Comparison of ENCODE assay signal across 19 cellular contexts in the genomic region with DNA sequence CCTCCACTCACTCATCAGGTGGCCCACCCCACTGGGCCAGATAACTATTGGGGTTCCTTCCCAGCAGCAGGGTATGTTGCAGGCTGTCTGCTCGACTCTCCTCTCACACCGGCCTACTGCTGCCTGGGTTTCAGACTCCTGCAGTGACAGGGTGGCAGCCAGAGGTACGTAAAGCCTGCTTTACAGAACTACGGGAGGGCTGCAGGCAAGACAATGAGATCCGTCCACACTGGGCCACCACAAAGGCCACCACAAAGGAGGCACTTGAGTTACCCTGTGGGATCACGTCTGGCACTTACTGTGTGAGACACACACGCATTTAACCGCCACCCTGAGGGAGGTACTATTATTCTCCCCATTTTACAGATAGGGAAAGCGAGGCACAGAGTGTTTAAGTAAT.
DNase-seq lines count a peak whose midpoint lies in the region; ATAC-seq and TF ChIP-seq lines count a peak whose summit lies in the region.
"Had no signal": no experiment of that assay in that cellular context is flagged by ENCODE, and none has a peak within 500 bp of the region (broad histone marks: within the 10 kb centered on the region; RNA-seq: fewer than 3 reads in every experiment).

No MANE protein-coding gene starts in this region.

- no peaks in the 10 kb centered on the region for H3K79me1 ChIP-seq in IMR-90 (ENCODE audit: low read depth in 1 of 2, low read length in 2 of 2)

- peak overlapping the region; percentile 52; the same call in 1 of the 3 replicates for H2BK15ac ChIP-seq in IMR-90 (ENCODE audit: low read depth, low read length)

- no peak overlapping the region for H3K4me2 ChIP-seq in IMR-90 (ENCODE audit: low read depth, low read length)
- H3K4me2 ChIP-seq: PC-9 had no signal

- TF ChIP-seq EP300 in transverse colon (IDR thresholded peaks at IDR 0.05; ENCODE audit: low read depth), result no peak

- no peak overlapping the region for H4K5ac ChIP-seq in IMR-90 (ENCODE audit: low read depth, low read length)

- H3K27ac ChIP-seq in CD8-positive, alpha-beta T cell (ENCODE audit: low read depth, low read length), result no peak overlapping the region
- H3K27ac ChIP-seq in IMR-90 (ENCODE audit: insufficient read depth, low read length) (no peak overlapping the region), gastrocnemius medialis (no peak overlapping the region), transverse colon (no peak overlapping the region)
- H3K27ac ChIP-seq: parathyroid adenoma, PC-9 had no signal

- H3K4me1 ChIP-seq in CD8-positive, alpha-beta T cell (ENCODE audit: insufficient read depth, low read length), result no peaks in the 10 kb centered on the region
- H3K4me1 ChIP-seq in IMR-90 (ENCODE audit: control insufficient read depth, insufficient read depth, low read length) (peaks cover 9% of the 10 kb centered on the region), gastrocnemius medialis (peaks cover 7 to 11% of the 10 kb centered on the region in 2 donors), transverse colon (peaks cover 0 to 11% (median 4%) of the 10 kb centered on the region in 4 donors)
- H3K4me1 ChIP-seq: parathyroid adenoma, uterus had no signal

- no peaks in the 10 kb centered on the region for H3K9me3 Mint-ChIP-seq in CD8-positive, alpha-beta T cell
- peaks cover 2% of the 10 kb centered on the region for H3K9me3 Mint-ChIP-seq in activated T-helper 2 cell treated with anti-CD3 and anti-CD28 coated beads, Interferon-gamma antibody, Interleukin-2, Interleukin-4, amounts not matched to agents 10 μg/mL and 5 μg/mL and 100 μg/mL, durations not matched to agents 14 hours and 24 hours and 36 hours
- no peaks in the 10 kb centered on the region for H3K9me3 Mint-ChIP-seq in natural killer cell treated with Interleukin-12 subunit alpha and Interleukin-12 subunit beta and Interleukin-15 and Interleukin-18, amount 100 ng/mL, for 72 hours

- in situ Hi-C loops in IMR-90 (cut with MboI; ENCODE audit: low sequenced_read_pairs), result no loop called here
- in situ Hi-C loops in gastrocnemius medialis (cut with MboI; ENCODE audit: low sequenced_read_pairs in 4 of 4), result no loop called here
- in situ Hi-C loops in transverse colon (cut with MboI; ENCODE audit: low pct_ligation_motif_present in 1 of 4, low pct_unique_long_range_greater_than_20kb in 1 of 4, low sequenced_read_pairs in 3 of 4), result no loop called here

- BruUV-seq in IMR-90 (replicated peaks; lab: Mats Ljungman, UMichigan), result no TSS peak

- TF ChIP-seq CTCF in CD8-positive, alpha-beta T cell (IDR thresholded peaks at IDR 0.05), result no peak
- TF ChIP-seq CTCF in IMR-90 (conservative IDR thresholded peaks at IDR 0.05; ENCODE audit: low read depth, low read length), result no peak
- TF ChIP-seq CTCF in gastrocnemius medialis (IDR thresholded peaks at IDR 0.05 in 4 of 5, conservative IDR thresholded peaks at IDR 0.05 in 1 of 5), result no peak
- TF ChIP-seq CTCF in transverse colon (IDR thresholded peaks at IDR 0.05), result no peak

- H3K9me1 ChIP-seq in IMR-90 (ENCODE audit: insufficient read depth, low read length), result no peaks in the 10 kb centered on the region

- dilution Hi-C loops in IMR-90 (cut with HindIII; ENCODE audit: low sequenced_read_pairs, unreplicated experiment), result no loop called here

- H3K14ac ChIP-seq in IMR-90 (replicated peaks; ENCODE audit: low read depth, low read length), result no peak overlapping the region

- H3K56ac ChIP-seq in IMR-90 (ENCODE audit: extremely low read depth, insufficient read depth, low read length), result no peak overlapping the region

- H3K9me3 ChIP-seq in CD8-positive, alpha-beta T cell (ENCODE audit: low read length), result no peaks in the 10 kb centered on the region
- H3K9me3 ChIP-seq in IMR-90 (ENCODE audit: control insufficient read depth, insufficient read depth, low read length) (no peaks in the 10 kb centered on the region), gastrocnemius medialis (no peaks in the 10 kb centered on the region), transverse colon (no peaks in the 10 kb centered on the region)
- H3K9me3 ChIP-seq: esophagus squamous epithelium, uterus had no signal

- peak overlapping the region; percentile 73 for H3K27ac Mint-ChIP-seq in CD8-positive, alpha-beta T cell
- H3K27ac Mint-ChIP-seq in activated T-helper 2 cell treated with anti-CD3 and anti-CD28 coated beads, Interferon-gamma antibody, Interleukin-2, Interleukin-4, amounts not matched to agents 10 μg/mL and 5 μg/mL and 100 μg/mL, durations not matched to agents 14 hours and 24 hours and 36 hours, result peak overlapping the region; percentile 55
- H3K27ac Mint-ChIP-seq in natural killer cell treated with Interleukin-12 subunit alpha and Interleukin-12 subunit beta and Interleukin-15 and Interleukin-18, amount 100 ng/mL, for 72 hours, result peak overlapping the region; percentile 80 to 92

- intact Hi-C loops in CD8-positive, alpha-beta T cell (cut with DNase I, micrococcal nuclease), result no loop called here
- intact Hi-C loops in IMR-90 (cut with micrococcal nuclease), result loop anchor here (1.0 kb wide), 1 partner anchor 65 kb away; no protein-coding TSS in a partner anchor
- intact Hi-C loops in activated T-helper 2 cell treated with anti-CD3 and anti-CD28 coated beads, Interferon-gamma antibody, Interleukin-2, Interleukin-4, amounts not matched to agents 10 μg/mL and 5 μg/mL and 100 μg/mL, durations not matched to agents 14 hours and 24 hours and 36 hours (cut with micrococcal nuclease), result no loop called here
- intact Hi-C loops in gastrocnemius medialis (cut with DNase I; ENCODE audit: low total_unique reads), result no loop called here
- intact Hi-C loops in transverse colon (cut with DNase I; ENCODE audit: low total_unique reads), result no loop called here

- TF ChIP-seq RAD21 in IMR-90 (IDR thresholded peaks at IDR 0.05; ENCODE audit: low read length), result no peak

- H2AFZ ChIP-seq in IMR-90 (replicated peaks; ENCODE audit: low read length, poor library complexity), result peak overlapping the region; percentile 23
- H2AFZ ChIP-seq: PC-9 had no signal

- peaks cover 14% of the 10 kb centered on the region for H3K4me1 Mint-ChIP-seq in CD8-positive, alpha-beta T cell (ENCODE audit: low read depth)
- H3K4me1 Mint-ChIP-seq in activated T-helper 2 cell treated with anti-CD3 and anti-CD28 coated beads, Interferon-gamma antibody, Interleukin-2, Interleukin-4, amounts not matched to agents 10 μg/mL and 5 μg/mL and 100 μg/mL, durations not matched to agents 14 hours and 24 hours and 36 hours (ENCODE audit: low read depth), result peaks cover 18% of the 10 kb centered on the region
- H3K4me1 Mint-ChIP-seq in natural killer cell treated with Interleukin-12 subunit alpha and Interleukin-12 subunit beta and Interleukin-15 and Interleukin-18, amount 100 ng/mL, for 72 hours (ENCODE audit: low read depth in 2 of 2), result peaks cover 28 to 30% of the 10 kb centered on the region in 2 donors

- TF ChIP-seq POLR2A in IMR-90 (IDR thresholded peaks at IDR 0.05; ENCODE audit: low read depth, low read length) (no peak), gastrocnemius medialis (IDR thresholded peaks at IDR 0.05) (no peak), transverse colon (IDR thresholded peaks at IDR 0.05) (no peak)

- H3K27me3 Mint-ChIP-seq in CD8-positive, alpha-beta T cell (ENCODE audit: low read depth), result no peaks in the 10 kb centered on the region
- no peaks in the 10 kb centered on the region for H3K27me3 Mint-ChIP-seq in activated T-helper 2 cell treated with anti-CD3 and anti-CD28 coated beads, Interferon-gamma antibody, Interleukin-2, Interleukin-4, amounts not matched to agents 10 μg/mL and 5 μg/mL and 100 μg/mL, durations not matched to agents 14 hours and 24 hours and 36 hours (ENCODE audit: low read depth)
- H3K27me3 Mint-ChIP-seq in natural killer cell treated with Interleukin-12 subunit alpha and Interleukin-12 subunit beta and Interleukin-15 and Interleukin-18, amount 100 ng/mL, for 72 hours, result no peaks in the 10 kb centered on the region

- peak overlapping the region; percentile 27; the same call in 1 of the 2 replicates for H2AK5ac ChIP-seq in IMR-90 (ENCODE audit: low read depth, low read length)

- H3K4ac ChIP-seq in IMR-90 (ENCODE audit: low read depth, low read length), result 0 out of 2 replicates have a peak overlapping the region, but pooled peaks have one; percentile 10

- DNase-seq in CD8-positive, alpha-beta T cell, result peak in 1 of 7 experiments; percentile 47
- DNase-seq in IMR-90, result no peak
- no peak for DNase-seq in activated T-helper 2 cell treated with anti-CD3 and anti-CD28 coated beads, Interferon-gamma antibody, Interleukin-2, Interleukin-4, amounts not matched to agents 10 μg/mL and 5 μg/mL and 100 μg/mL, durations not matched to agents 14 hours and 24 hours and 36 hours (ENCODE audit: low spot score)
- DNase-seq in natural killer cell treated with Interleukin-12 subunit alpha and Interleukin-12 subunit beta and Interleukin-15 and Interleukin-18, amount 100 ng/mL, for 72 hours (ENCODE audit: low spot score), result no peak
- no peak for DNase-seq in gastrocnemius medialis
- no peak for DNase-seq in occipital lobe (lab: John Stamatoyannopoulos, UW)
- DNase-seq in transverse colon, result no peak
- DNase-seq: activated CD4-positive, alpha-beta T cell treated with anti-CD3 and anti-CD28 coated beads for 1 hour; activated T-cell treated with anti-CD3 and anti-CD28 coated beads for 4 hours; COR-L47; esophagus squamous epithelium; KG1; NCI-H1105 treated with DMSO at 0.1 percent for 48 hours; NCI-H2171; NCI-H69; PC-9; stimulated activated CD4-positive, alpha-beta T cell treated with anti-CD3 and anti-CD28 coated beads, Interleukin-1b, Interleukin-23, amount 100 ng/mL, for 48 hours; uterus had no signal

- H2BK5ac ChIP-seq in IMR-90 (ENCODE audit: low read depth, low read length, poor library complexity, severe bottlenecking), result no peak overlapping the region

- H4K91ac ChIP-seq in IMR-90 (ENCODE audit: insufficient read depth, low read depth, low read length), result no peak overlapping the region

- H3K27me3 ChIP-seq in CD8-positive, alpha-beta T cell (ENCODE audit: insufficient read depth, low read length), result no peaks in the 10 kb centered on the region
- H3K27me3 ChIP-seq in IMR-90 (ENCODE audit: control insufficient read depth, insufficient read depth, low read length) (no peaks in the 10 kb centered on the region), gastrocnemius medialis (no peaks in the 10 kb centered on the region), transverse colon (no peaks in the 10 kb centered on the region)
- H3K27me3 ChIP-seq: esophagus squamous epithelium, uterus had no signal

- H3K36me3 Mint-ChIP-seq in CD8-positive, alpha-beta T cell, result peaks cover 78% of the 10 kb centered on the region
- peaks cover 73% of the 10 kb centered on the region for H3K36me3 Mint-ChIP-seq in activated T-helper 2 cell treated with anti-CD3 and anti-CD28 coated beads, Interferon-gamma antibody, Interleukin-2, Interleukin-4, amounts not matched to agents 10 μg/mL and 5 μg/mL and 100 μg/mL, durations not matched to agents 14 hours and 24 hours and 36 hours (ENCODE audit: low read depth)
- H3K36me3 Mint-ChIP-seq in natural killer cell treated with Interleukin-12 subunit alpha and Interleukin-12 subunit beta and Interleukin-15 and Interleukin-18, amount 100 ng/mL, for 72 hours, result peaks cover 18% of the 10 kb centered on the region

- peak; percentile 26 for ATAC-seq in CD8-positive, alpha-beta T cell
- ATAC-seq in IMR-90 (ENCODE audit: low read depth), result no peak
- ATAC-seq in natural killer cell treated with Interleukin-12 subunit alpha and Interleukin-12 subunit beta and Interleukin-15 and Interleukin-18, amount 100 ng/mL, for 72 hours, result no peak
- no peak for ATAC-seq in gastrocnemius medialis

- H4K20me1 ChIP-seq in IMR-90 (ENCODE audit: insufficient read depth, low read length), result no peaks in the 10 kb centered on the region

- H3K23ac ChIP-seq in IMR-90 (ENCODE audit: low read depth, low read length), result no peak overlapping the region

- no peak overlapping the region for H2AK9ac ChIP-seq in IMR-90 (replicated peaks; ENCODE audit: low read depth, low read length, poor library complexity)

- no peak overlapping the region for H3K9ac ChIP-seq in IMR-90 (ENCODE audit: low read depth, low read length)
- H3K9ac ChIP-seq: parathyroid adenoma had no signal

- H3K4me3 Mint-ChIP-seq in CD8-positive, alpha-beta T cell, result no peak overlapping the region
- H3K4me3 Mint-ChIP-seq in activated T-helper 2 cell treated with anti-CD3 and anti-CD28 coated beads, Interferon-gamma antibody, Interleukin-2, Interleukin-4, amounts not matched to agents 10 μg/mL and 5 μg/mL and 100 μg/mL, durations not matched to agents 14 hours and 24 hours and 36 hours (ENCODE audit: low read depth), result no peak overlapping the region
- H3K4me3 Mint-ChIP-seq in natural killer cell treated with Interleukin-12 subunit alpha and Interleukin-12 subunit beta and Interleukin-15 and Interleukin-18, amount 100 ng/mL, for 72 hours, result no peak overlapping the region

- CTCF ChIA-PET in CD8-positive, alpha-beta T cell (lab: Charles Lee), result no interaction called here
- CTCF ChIA-PET in IMR-90 (lab: Yijun Ruan, JAX), result no interaction called here

- POLR2A ChIA-PET in CD8-positive, alpha-beta T cell (lab: Charles Lee), result no interaction called here
- POLR2A ChIA-PET in IMR-90 (lab: Charles Lee; ENCODE audit: unreplicated experiment), result no interaction called here

- no peak overlapping the region for H2BK120ac ChIP-seq in IMR-90 (ENCODE audit: low read depth, low read length)

- no peak overlapping the region for H2BK20ac ChIP-seq in IMR-90 (ENCODE audit: low read depth, low read length)

- peaks cover 26% of the 10 kb centered on the region for H3K36me3 ChIP-seq in CD8-positive, alpha-beta T cell (ENCODE audit: insufficient read depth, low read length)
- H3K36me3 ChIP-seq in IMR-90 (ENCODE audit: control insufficient read depth, insufficient read depth, low read length) (no peaks in the 10 kb centered on the region), gastrocnemius medialis (no peaks in the 10 kb centered on the region), transverse colon (no peaks in the 10 kb centered on the region)
- H3K36me3 ChIP-seq: uterus had no signal

- no peak overlapping the region for H3K18ac ChIP-seq in IMR-90 (ENCODE audit: low read depth, low read length)

- H3K4me3 ChIP-seq in CD8-positive, alpha-beta T cell (ENCODE audit: low read depth, low read length), result no peak overlapping the region
- H3K4me3 ChIP-seq in IMR-90 (ENCODE audit: insufficient read depth, low read depth, low read length) (no peak overlapping the region), gastrocnemius medialis (no peak overlapping the region), transverse colon (no peak overlapping the region)
- H3K4me3 ChIP-seq: esophagus squamous epithelium, PC-9, uterus had no signal

- WGBS in IMR-90 (ENCODE audit: extremely low coverage in 2 of 2, insufficient read length in 1 of 2), 2 experiments, result 89% methylated on average over 3 of the region's 9 CpGs; no CpG with 5 or more reads in 1 of the 2 experiments
- 0 to 98% methylated on average over 1 to 9 of the region's 9 CpGs for WGBS in transverse colon (ENCODE audit: low coverage in 1 of 2), 2 donors

- no peak overlapping the region; a peak in 1 of 4 replicates for H4K8ac ChIP-seq in IMR-90 (ENCODE audit: low read depth in 2 of 2, low read length in 2 of 2)
